15 cellular contexts compared by ENCODE assay signal in the genomic region with DNA sequence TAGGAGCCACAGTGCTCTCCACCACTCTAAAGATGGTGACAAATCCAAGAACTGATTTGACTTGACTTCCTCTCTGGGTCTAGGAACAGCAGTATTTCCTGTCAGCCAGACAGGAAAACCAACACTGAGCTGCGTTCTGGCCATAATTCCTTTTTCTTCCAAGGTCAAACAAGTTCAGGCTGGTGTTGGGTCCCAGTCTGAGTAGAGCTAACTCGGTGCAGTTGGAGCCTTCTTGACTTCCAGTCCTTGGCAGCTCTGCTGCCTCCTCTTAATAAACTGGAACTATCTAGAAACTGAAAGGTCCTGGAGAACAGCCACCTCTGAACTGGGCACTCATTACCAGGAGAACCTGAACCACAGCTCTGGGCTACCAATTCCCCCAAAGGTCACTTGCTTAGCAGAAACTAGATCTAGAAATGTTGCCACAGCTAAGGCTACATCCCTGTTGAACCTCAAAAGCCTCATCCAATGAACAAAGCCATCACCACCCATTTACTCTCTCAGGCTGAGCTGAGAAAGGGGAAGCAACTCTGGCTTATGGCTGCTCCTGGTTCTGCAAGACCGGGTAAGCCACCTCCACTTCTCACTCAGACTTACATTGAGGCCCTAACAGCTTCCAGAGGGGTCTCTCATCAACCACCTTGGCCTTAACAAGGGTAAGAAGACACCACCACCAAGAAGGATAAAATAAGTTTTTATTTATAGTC. TPM values are rescaled to one million over a fixed set of nuclear protein-coding genes. Genes with fewer than 3 reads are reported as not detected.
DNase-seq lines count a peak whose midpoint lies in the region; ATAC-seq and TF ChIP-seq lines count a peak whose summit lies in the region.
"Had no signal": no experiment of that assay in that cellular context is flagged by ENCODE, and none has a peak within 500 bp of the region (broad histone marks: within the 10 kb centered on the region; RNA-seq: fewer than 3 reads in every experiment).

No MANE protein-coding gene starts in this region.

- WGBS in esophagus, 2 donors = 41 to 45% methylated on average over 3 of the region's 3 CpGs

- no peak for ATAC-seq in HG03571 (IDR thresholded peaks at IDR 0.05; ENCODE audit: unreplicated experiment)
- ATAC-seq: PC-3 had no signal

- H3K27me3 Mint-ChIP-seq in CD8-positive, alpha-beta memory T cell = no peaks in the 10 kb centered on the region
- no peaks in the 10 kb centered on the region for H3K27me3 Mint-ChIP-seq in nephron progenitor cell (ENCODE audit: low read depth, poor library complexity)
- H3K27me3 Mint-ChIP-seq: brain had no signal

- TF ChIP-seq CTCF in nephron progenitor cell (IDR thresholded peaks at IDR 0.05) = no peak

- H3K36me3 ChIP-seq in CD8-positive, alpha-beta memory T cell (ENCODE audit: insufficient read depth, low read length) = peaks cover 29% of the 10 kb centered on the region
- H3K36me3 ChIP-seq in esophagus (ENCODE audit: control insufficient read depth in 2 of 2, insufficient read depth in 2 of 2, low read length in 1 of 2) = peaks cover 13 to 20% of the 10 kb centered on the region in 2 donors
- H3K36me3 ChIP-seq: neural progenitor cell had no signal

- no peak overlapping the region for H3K27ac ChIP-seq in CD8-positive, alpha-beta memory T cell (ENCODE audit: low read depth, low read length)
- peak overlapping the region; percentile 54 to 80 for H3K27ac ChIP-seq in esophagus (ENCODE audit: low read depth in 2 of 2, low read length in 1 of 2)
- H3K27ac ChIP-seq: GM23248, neural progenitor cell had no signal

- no peak for DNase-seq in CD8-positive, alpha-beta memory T cell
- peak; percentile 70 for DNase-seq in NOMO-1 treated with DMSO at 0.1 percent for 48 hours (lab: John Stamatoyannopoulos, UW; ENCODE audit: unreplicated experiment)
- no peak for DNase-seq in nephron progenitor cell
- DNase-seq in NCI-H345 (lab: John Stamatoyannopoulos, UW) = no peak
- no peak for DNase-seq in RPMI8226
- no peak for DNase-seq in HuH-7 (ENCODE audit: low spot score)
- DNase-seq: activated CD4-positive, alpha-beta T cell treated with anti-CD3 and anti-CD28 coated beads for 48 hours; GM23248; head of caudate nucleus; NCI-H1436 treated with DMSO at 0.1 percent for 48 hours; PC-3 had no signal

- H3K4me3 Mint-ChIP-seq in CD8-positive, alpha-beta memory T cell = no peak overlapping the region
- H3K4me3 Mint-ChIP-seq in nephron progenitor cell = no peak overlapping the region
- H3K4me3 Mint-ChIP-seq: brain, neural progenitor cell had no signal

- no peaks in the 10 kb centered on the region for H3K27me3 ChIP-seq in CD8-positive, alpha-beta memory T cell (ENCODE audit: insufficient read depth, low read length, poor library complexity, severe bottlenecking)
- no peaks in the 10 kb centered on the region for H3K27me3 ChIP-seq in esophagus (ENCODE audit: control insufficient read depth in 1 of 2, insufficient read depth in 2 of 2, low read length in 2 of 2)
- H3K27me3 ChIP-seq: neural progenitor cell had no signal

- no peaks in the 10 kb centered on the region for H3K9me3 Mint-ChIP-seq in CD8-positive, alpha-beta memory T cell
- no peaks in the 10 kb centered on the region for H3K9me3 Mint-ChIP-seq in nephron progenitor cell
- H3K9me3 Mint-ChIP-seq: brain, neural progenitor cell had no signal

- H3K4me3 ChIP-seq in CD8-positive, alpha-beta memory T cell (ENCODE audit: low read length) = no peak overlapping the region
- H3K4me3 ChIP-seq in esophagus (ENCODE audit: low read depth in 1 of 2, low read length in 2 of 2) = no peak overlapping the region
- H3K4me3 ChIP-seq: GM23248, neural progenitor cell had no signal

- peaks cover 8% of the 10 kb centered on the region for H3K4me1 ChIP-seq in CD8-positive, alpha-beta memory T cell (ENCODE audit: insufficient read depth, low read length)
- peaks cover 7 to 21% of the 10 kb centered on the region in 2 donors for H3K4me1 ChIP-seq in esophagus (ENCODE audit: control insufficient read depth in 2 of 2, insufficient read depth in 2 of 2, low read length in 1 of 2)
- H3K4me1 ChIP-seq: neural progenitor cell had no signal

- peaks cover 7 to 86% (median 17%) of the 10 kb centered on the region in 3 donors for H3K36me3 Mint-ChIP-seq in CD8-positive, alpha-beta memory T cell
- H3K36me3 Mint-ChIP-seq in nephron progenitor cell (ENCODE audit: low read depth) = peaks cover 34% of the 10 kb centered on the region

- H3K27ac Mint-ChIP-seq in CD8-positive, alpha-beta memory T cell = peak overlapping the region in 6 of 8 donors; percentile 48 to 78 (median 60)
- H3K27ac Mint-ChIP-seq in nephron progenitor cell = peak overlapping the region; percentile 26

- CTCF ChIA-PET in CD8-positive, alpha-beta memory T cell (lab: Charles Lee) = no interaction called here

- no peaks in the 10 kb centered on the region for H3K9me3 ChIP-seq in CD8-positive, alpha-beta memory T cell (ENCODE audit: low read length)
- no peaks in the 10 kb centered on the region for H3K9me3 ChIP-seq in esophagus (ENCODE audit: control insufficient read depth in 2 of 2, insufficient read depth in 1 of 2, low read depth in 1 of 2, low read length in 1 of 2)

- H3K4me1 Mint-ChIP-seq in CD8-positive, alpha-beta memory T cell = peaks cover 27 to 52% (median 30%) of the 10 kb centered on the region in 3 donors
- peaks cover 16% of the 10 kb centered on the region for H3K4me1 Mint-ChIP-seq in nephron progenitor cell
- H3K4me1 Mint-ChIP-seq: neural progenitor cell had no signal

- POLR2A ChIA-PET in CD8-positive, alpha-beta memory T cell (lab: Charles Lee) = no interaction called here

RNA-seq across cellular contexts. Expression of gene MAX, which starts 27.7 kb away (rescaled TPM):
- 100 to 1,000 TPM; 126 to 127 TPM for total RNA-seq in CD8-positive, alpha-beta memory T cell
- 135 TPM for polyA plus RNA-seq in CD8-positive, alpha-beta memory T cell
- polyA plus RNA-seq in esophagus = 10 to 100 TPM; 52.2 to 66.8 TPM
